ENCODE assay signal across 1 cellular context in the genomic region with DNA sequence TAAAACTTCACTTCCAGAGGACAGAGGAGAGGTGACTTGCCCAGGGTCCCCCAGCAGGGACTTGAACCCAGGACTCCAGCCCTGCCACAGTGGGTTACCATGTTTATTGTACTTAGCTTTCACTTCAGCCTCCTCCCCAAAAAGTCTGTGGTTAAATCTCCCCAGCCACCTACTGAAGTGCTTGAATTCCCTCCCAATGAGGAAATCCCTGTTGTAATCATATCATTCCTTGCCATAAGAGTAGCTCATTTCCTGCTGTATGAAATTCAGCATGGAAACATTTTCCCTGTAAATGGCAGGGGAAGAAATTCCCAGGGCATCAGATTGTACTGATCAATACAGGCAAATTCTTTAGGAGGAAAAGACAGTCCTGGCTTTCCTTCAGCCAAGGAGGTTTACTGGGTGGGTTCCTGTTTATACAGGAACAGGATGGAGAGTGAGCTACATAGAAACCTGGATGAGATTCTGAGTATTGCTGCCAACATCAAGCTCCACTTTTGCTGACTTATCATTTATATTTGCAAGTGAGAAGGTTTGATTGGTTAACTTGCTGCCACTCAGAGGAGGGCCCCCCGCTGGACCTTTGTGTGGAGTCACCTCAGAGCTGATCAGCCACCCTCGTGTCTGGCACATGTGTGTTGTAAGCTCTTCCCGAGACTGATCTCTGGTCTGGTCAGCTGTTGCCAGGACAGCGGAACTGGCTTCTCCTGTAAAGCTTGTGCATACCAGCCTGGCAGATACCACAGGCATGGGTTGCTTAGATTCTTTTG.
TF ChIP-seq lines count a peak whose summit lies in the region.

No MANE protein-coding gene starts in this region.

TF ChIP-seq in HepG2, 621 proteins besides CTCF, POLR2A, EP300 and RAD21 (continued from another document and continues in another):
- TF ChIP-seq ELF4 (CRISPR knock-in tag; IDR thresholded peaks at IDR 0.05; ENCODE audit: borderline replicate concordance), result no peak
- peak; percentile 44; the same call in 1 of the 2 replicates for TF ChIP-seq TBX2 (CRISPR knock-in tag; IDR thresholded peaks at IDR 0.05; ENCODE audit: borderline replicate concordance)
- TF ChIP-seq ZNF552 (CRISPR knock-in tag; IDR thresholded peaks at IDR 0.05; ENCODE audit: borderline replicate concordance), result peak; percentile 70; the same call in 1 of the 2 replicates
- no peak for TF ChIP-seq HNRNPLL (IDR thresholded peaks at IDR 0.05; ENCODE audit: low read depth, low read length, poor library complexity, severe bottlenecking)
- no peak for TF ChIP-seq PHB2 (IDR thresholded peaks at IDR 0.05; ENCODE audit: partially characterized antibody)
- TF ChIP-seq, protein P1, sequence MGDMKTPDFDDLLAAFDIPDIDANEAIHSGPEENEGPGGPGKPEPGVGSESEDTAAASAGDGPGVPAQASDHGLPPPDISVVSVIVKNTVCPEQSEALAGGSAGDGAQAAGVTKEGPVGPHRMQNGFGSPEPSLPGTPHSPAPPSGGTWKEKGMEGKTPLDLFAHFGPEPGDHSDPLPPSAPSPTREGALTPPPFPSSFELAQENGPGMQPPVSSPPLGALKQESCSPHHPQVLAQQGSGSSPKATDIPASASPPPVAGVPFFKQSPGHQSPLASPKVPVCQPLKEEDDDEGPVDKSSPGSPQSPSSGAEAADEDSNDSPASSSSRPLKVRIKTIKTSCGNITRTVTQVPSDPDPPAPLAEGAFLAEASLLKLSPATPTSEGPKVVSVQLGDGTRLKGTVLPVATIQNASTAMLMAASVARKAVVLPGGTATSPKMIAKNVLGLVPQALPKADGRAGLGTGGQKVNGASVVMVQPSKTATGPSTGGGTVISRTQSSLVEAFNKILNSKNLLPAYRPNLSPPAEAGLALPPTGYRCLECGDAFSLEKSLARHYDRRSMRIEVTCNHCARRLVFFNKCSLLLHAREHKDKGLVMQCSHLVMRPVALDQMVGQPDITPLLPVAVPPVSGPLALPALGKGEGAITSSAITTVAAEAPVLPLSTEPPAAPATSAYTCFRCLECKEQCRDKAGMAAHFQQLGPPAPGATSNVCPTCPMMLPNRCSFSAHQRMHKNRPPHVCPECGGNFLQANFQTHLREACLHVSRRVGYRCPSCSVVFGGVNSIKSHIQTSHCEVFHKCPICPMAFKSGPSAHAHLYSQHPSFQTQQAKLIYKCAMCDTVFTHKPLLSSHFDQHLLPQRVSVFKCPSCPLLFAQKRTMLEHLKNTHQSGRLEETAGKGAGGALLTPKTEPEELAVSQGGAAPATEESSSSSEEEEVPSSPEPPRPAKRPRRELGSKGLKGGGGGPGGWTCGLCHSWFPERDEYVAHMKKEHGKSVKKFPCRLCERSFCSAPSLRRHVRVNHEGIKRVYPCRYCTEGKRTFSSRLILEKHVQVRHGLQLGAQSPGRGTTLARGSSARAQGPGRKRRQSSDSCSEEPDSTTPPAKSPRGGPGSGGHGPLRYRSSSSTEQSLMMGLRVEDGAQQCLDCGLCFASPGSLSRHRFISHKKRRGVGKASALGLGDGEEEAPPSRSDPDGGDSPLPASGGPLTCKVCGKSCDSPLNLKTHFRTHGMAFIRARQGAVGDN (CRISPR knock-in tag; IDR thresholded peaks at IDR 0.05), result peak; percentile 81
- TF ChIP-seq, protein P2, sequence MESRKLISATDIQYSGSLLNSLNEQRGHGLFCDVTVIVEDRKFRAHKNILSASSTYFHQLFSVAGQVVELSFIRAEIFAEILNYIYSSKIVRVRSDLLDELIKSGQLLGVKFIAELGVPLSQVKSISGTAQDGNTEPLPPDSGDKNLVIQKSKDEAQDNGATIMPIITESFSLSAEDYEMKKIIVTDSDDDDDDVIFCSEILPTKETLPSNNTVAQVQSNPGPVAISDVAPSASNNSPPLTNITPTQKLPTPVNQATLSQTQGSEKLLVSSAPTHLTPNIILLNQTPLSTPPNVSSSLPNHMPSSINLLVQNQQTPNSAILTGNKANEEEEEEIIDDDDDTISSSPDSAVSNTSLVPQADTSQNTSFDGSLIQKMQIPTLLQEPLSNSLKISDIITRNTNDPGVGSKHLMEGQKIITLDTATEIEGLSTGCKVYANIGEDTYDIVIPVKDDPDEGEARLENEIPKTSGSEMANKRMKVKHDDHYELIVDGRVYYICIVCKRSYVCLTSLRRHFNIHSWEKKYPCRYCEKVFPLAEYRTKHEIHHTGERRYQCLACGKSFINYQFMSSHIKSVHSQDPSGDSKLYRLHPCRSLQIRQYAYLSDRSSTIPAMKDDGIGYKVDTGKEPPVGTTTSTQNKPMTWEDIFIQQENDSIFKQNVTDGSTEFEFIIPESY (CRISPR knock-in tag; IDR thresholded peaks at IDR 0.05), result 0 out of 2 replicates have a peak, but pooled peaks have one; percentile 44
- no peak; the same call in 1 of the 2 replicates for TF ChIP-seq YEATS2 (CRISPR knock-in tag; IDR thresholded peaks at IDR 0.05; ENCODE audit: borderline replicate concordance)
- TF ChIP-seq POGZ (CRISPR knock-in tag; IDR thresholded peaks at IDR 0.05), result no peak
- TF ChIP-seq, protein P3, sequence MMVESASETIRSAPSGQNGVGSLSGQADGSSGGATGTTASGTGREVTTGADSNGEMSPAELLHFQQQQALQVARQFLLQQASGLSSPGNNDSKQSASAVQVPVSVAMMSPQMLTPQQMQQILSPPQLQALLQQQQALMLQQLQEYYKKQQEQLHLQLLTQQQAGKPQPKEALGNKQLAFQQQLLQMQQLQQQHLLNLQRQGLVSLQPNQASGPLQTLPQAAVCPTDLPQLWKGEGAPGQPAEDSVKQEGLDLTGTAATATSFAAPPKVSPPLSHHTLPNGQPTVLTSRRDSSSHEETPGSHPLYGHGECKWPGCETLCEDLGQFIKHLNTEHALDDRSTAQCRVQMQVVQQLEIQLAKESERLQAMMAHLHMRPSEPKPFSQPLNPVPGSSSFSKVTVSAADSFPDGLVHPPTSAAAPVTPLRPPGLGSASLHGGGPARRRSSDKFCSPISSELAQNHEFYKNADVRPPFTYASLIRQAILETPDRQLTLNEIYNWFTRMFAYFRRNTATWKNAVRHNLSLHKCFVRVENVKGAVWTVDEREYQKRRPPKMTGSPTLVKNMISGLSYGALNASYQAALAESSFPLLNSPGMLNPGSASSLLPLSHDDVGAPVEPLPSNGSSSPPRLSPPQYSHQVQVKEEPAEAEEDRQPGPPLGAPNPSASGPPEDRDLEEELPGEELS (CRISPR knock-in tag; IDR thresholded peaks at IDR 0.05), result no peak
- TF ChIP-seq ZNF282 (IDR thresholded peaks at IDR 0.05; ENCODE audit: partially characterized antibody), result no peak
- TF ChIP-seq RNF2 (conservative IDR thresholded peaks at IDR 0.05; ENCODE audit: low read depth), result peak; percentile 84
- TF ChIP-seq ZNF350 (CRISPR knock-in tag; IDR thresholded peaks at IDR 0.05; ENCODE audit: borderline replicate concordance, low read depth), result no peak
- TF ChIP-seq ZNF547 (CRISPR knock-in tag; IDR thresholded peaks at IDR 0.05), result no peak
- no peak for TF ChIP-seq ZFP82 (CRISPR knock-in tag; IDR thresholded peaks at IDR 0.05; ENCODE audit: borderline replicate concordance)
- TF ChIP-seq TGIF2 (CRISPR knock-in tag; IDR thresholded peaks at IDR 0.05), result no peak
- TF ChIP-seq, protein P4, sequence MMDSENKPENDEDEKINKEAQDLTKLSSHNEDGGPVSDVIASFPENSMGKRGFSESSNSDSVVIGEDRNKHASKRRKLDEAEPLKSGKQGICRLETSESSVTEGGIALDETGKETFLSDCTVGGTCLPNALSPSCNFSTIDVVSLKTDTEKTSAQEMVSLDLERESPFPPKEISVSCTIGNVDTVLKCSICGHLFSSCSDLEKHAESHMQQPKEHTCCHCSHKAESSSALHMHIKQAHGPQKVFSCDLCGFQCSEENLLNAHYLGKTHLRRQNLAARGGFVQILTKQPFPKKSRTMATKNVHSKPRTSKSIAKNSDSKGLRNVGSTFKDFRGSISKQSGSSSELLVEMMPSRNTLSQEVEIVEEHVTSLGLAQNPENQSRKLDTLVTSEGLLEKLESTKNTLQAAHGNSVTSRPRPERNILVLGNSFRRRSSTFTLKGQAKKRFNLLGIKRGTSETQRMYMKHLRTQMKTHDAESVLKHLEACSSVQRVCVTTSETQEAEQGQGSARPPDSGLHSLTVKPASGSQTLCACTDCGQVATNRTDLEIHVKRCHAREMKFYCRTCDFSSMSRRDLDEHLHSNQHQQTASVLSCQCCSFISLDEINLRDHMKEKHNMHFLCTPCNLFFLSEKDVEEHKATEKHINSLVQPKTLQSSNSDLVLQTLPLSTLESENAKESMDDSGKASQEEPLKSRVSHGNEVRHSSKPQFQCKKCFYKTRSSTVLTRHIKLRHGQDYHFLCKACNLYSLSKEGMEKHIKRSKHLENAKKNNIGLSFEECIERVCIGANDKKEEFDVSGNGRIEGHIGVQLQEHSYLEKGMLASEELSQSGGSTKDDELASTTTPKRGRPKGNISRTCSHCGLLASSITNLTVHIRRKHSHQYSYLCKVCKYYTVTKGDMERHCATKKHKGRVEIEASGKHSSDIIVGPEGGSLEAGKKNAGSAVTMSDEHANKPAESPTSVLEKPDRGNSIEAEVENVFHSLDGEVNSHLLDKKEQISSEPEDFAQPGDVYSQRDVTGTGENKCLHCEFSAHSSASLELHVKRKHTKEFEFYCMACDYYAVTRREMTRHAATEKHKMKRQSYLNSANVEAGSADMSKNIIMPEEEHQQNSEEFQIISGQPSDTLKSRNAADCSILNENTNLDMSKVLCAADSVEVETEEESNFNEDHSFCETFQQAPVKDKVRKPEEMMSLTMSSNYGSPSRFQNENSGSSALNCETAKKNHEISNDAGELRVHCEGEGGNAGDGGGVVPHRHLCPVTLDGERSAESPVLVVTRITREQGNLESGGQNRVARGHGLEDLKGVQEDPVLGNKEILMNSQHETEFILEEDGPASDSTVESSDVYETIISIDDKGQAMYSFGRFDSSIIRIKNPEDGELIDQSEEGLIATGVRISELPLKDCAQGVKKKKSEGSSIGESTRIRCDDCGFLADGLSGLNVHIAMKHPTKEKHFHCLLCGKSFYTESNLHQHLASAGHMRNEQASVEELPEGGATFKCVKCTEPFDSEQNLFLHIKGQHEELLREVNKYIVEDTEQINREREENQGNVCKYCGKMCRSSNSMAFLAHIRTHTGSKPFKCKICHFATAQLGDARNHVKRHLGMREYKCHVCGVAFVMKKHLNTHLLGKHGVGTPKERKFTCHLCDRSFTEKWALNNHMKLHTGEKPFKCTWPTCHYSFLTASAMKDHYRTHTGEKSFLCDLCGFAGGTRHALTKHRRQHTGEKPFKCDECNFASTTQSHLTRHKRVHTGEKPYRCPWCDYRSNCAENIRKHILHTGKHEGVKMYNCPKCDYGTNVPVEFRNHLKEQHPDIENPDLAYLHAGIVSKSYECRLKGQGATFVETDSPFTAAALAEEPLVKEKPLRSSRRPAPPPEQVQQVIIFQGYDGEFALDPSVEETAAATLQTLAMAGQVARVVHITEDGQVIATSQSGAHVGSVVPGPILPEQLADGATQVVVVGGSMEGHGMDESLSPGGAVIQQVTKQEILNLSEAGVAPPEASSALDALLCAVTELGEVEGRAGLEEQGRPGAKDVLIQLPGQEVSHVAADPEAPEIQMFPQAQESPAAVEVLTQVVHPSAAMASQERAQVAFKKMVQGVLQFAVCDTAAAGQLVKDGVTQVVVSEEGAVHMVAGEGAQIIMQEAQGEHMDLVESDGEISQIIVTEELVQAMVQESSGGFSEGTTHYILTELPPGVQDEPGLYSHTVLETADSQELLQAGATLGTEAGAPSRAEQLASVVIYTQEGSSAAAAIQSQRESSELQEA (CRISPR knock-in tag; IDR thresholded peaks at IDR 0.05; ENCODE audit: not compliant biosample characterization), result no peak
- TF ChIP-seq, protein P5, sequence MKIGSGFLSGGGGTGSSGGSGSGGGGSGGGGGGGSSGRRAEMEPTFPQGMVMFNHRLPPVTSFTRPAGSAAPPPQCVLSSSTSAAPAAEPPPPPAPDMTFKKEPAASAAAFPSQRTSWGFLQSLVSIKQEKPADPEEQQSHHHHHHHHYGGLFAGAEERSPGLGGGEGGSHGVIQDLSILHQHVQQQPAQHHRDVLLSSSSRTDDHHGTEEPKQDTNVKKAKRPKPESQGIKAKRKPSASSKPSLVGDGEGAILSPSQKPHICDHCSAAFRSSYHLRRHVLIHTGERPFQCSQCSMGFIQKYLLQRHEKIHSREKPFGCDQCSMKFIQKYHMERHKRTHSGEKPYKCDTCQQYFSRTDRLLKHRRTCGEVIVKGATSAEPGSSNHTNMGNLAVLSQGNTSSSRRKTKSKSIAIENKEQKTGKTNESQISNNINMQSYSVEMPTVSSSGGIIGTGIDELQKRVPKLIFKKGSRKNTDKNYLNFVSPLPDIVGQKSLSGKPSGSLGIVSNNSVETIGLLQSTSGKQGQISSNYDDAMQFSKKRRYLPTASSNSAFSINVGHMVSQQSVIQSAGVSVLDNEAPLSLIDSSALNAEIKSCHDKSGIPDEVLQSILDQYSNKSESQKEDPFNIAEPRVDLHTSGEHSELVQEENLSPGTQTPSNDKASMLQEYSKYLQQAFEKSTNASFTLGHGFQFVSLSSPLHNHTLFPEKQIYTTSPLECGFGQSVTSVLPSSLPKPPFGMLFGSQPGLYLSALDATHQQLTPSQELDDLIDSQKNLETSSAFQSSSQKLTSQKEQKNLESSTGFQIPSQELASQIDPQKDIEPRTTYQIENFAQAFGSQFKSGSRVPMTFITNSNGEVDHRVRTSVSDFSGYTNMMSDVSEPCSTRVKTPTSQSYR (CRISPR knock-in tag; IDR thresholded peaks at IDR 0.05; ENCODE audit: borderline replicate concordance), result no peak; the same call in 1 of the 2 replicates
- no peak for TF ChIP-seq RBAK (CRISPR knock-in tag; IDR thresholded peaks at IDR 0.05)
- TF ChIP-seq ZNF235 (CRISPR knock-in tag; IDR thresholded peaks at IDR 0.05; ENCODE audit: borderline replicate concordance), result no peak
- TF ChIP-seq ZBTB8A (CRISPR knock-in tag; IDR thresholded peaks at IDR 0.05; ENCODE audit: borderline replicate concordance, low read depth), result no peak
- peak; percentile 58; the same call in 1 of the 2 replicates for TF ChIP-seq ZBTB20 (CRISPR knock-in tag; IDR thresholded peaks at IDR 0.05; ENCODE audit: borderline replicate concordance, low read depth)
- no peak for TF ChIP-seq ZNF747 (CRISPR knock-in tag; IDR thresholded peaks at IDR 0.05; ENCODE audit: borderline replicate concordance)
- no peak for TF ChIP-seq PAWR (CRISPR knock-in tag; IDR thresholded peaks at IDR 0.05; ENCODE audit: borderline replicate concordance)
- TF ChIP-seq SATB2 (CRISPR knock-in tag; IDR thresholded peaks at IDR 0.05), result no peak
- no peak for TF ChIP-seq ZNF354B (CRISPR knock-in tag; IDR thresholded peaks at IDR 0.05)
- TF ChIP-seq, protein P6, sequence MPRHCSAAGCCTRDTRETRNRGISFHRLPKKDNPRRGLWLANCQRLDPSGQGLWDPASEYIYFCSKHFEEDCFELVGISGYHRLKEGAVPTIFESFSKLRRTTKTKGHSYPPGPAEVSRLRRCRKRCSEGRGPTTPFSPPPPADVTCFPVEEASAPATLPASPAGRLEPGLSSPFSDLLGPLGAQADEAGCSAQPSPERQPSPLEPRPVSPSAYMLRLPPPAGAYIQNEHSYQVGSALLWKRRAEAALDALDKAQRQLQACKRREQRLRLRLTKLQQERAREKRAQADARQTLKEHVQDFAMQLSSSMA (CRISPR knock-in tag; IDR thresholded peaks at IDR 0.05), result no peak
- no peak for TF ChIP-seq SRSF4 (IDR thresholded peaks at IDR 0.05; ENCODE audit: low read depth, low read length, poor library complexity, severe bottlenecking)
- no peak for TF ChIP-seq U2AF2 (IDR thresholded peaks at IDR 0.05; ENCODE audit: low read depth, low read length)
- no peak for TF ChIP-seq IKZF1 (IDR thresholded peaks at IDR 0.05)
- TF ChIP-seq EEA1 (CRISPR knock-in tag; IDR thresholded peaks at IDR 0.05; ENCODE audit: borderline replicate concordance), result no peak
- TF ChIP-seq ZNF432 (CRISPR knock-in tag; IDR thresholded peaks at IDR 0.05; ENCODE audit: borderline replicate concordance), result no peak
- no peak for TF ChIP-seq ZNF614 (CRISPR knock-in tag; IDR thresholded peaks at IDR 0.05; ENCODE audit: borderline replicate concordance)
- no peak for TF ChIP-seq RBFOX2 (IDR thresholded peaks at IDR 0.05; ENCODE audit: low read depth, low read length)
- TF ChIP-seq GZF1 (CRISPR knock-in tag; IDR thresholded peaks at IDR 0.05), result no peak
